29 cellular contexts compared by ENCODE assay signal in genomic region chr5:161165998-161166660, GRCh38.
"Had no signal": no experiment of that assay in that cellular context is flagged by ENCODE, and none has a peak within 500 bp of the region (broad histone marks: within the 10 kb centered on the region; RNA-seq: fewer than 3 reads in every experiment).

No MANE protein-coding gene starts in this region.

- H3K9me3 ChIP-seq: esophagus squamous epithelium, psoas muscle, thoracic aorta, vagina had no signal

- H3K4me1 ChIP-seq: esophagus squamous epithelium, heart right ventricle, left lung, parathyroid adenoma, psoas muscle, vagina had no signal

- H3K27ac ChIP-seq: epithelial cell of prostate, esophagus squamous epithelium, heart right ventricle, left lung, neural progenitor cell, parathyroid adenoma, psoas muscle, thoracic aorta, vagina had no signal

- ATAC-seq: activated CD8-positive, alpha-beta T cell treated with anti-CD3 and anti-CD28 coated beads for 36 hours; activated T-cell treated with anti-CD3 and anti-CD28 coated beads, Interleukin-2, amount 50 U/mL, for 4 hours; activated T-helper 17 cell treated with anti-CD3 and anti-CD28 coated beads, Interleukin-2, amount 50 U/mL, for 72 hours; heart right ventricle; left lung; natural killer cell; psoas muscle; stimulated activated naive CD8-positive, alpha-beta T cell treated with anti-CD3 and anti-CD28 coated beads, Interleukin-15, Interleukin-2, amounts not matched to agents 100 U/mL and 50 U/mL, for 24 hours had no signal

- H3K27me3 Mint-ChIP-seq: activated B cell treated with CpG ODN at 0.5 μM for 24 hours; activated CD8-positive, alpha-beta T cell treated with anti-CD3 and anti-CD28 coated beads for 36 hours; activated naive CD4-positive, alpha-beta T cell treated with anti-CD3 and anti-CD28 coated beads, Interleukin-2, amount 50 U/mL, for 24 hours; activated T-helper 17 cell treated with anti-CD3 and anti-CD28 coated beads, Interleukin-2, amount 50 U/mL, for 72 hours; central memory CD8-positive, alpha-beta T cell; type B pancreatic cell had no signal

- H3K27me3 ChIP-seq: esophagus squamous epithelium, heart right ventricle, left lung, neural progenitor cell, vagina had no signal

- DNase-seq: activated B cell treated with CpG ODN at 0.5 μM for 24 hours; activated CD4-positive, alpha-beta T cell treated with anti-CD3 and anti-CD28 coated beads, Interleukin-2, amount 50 U/mL, for 1 hour; activated CD8-positive, alpha-beta T cell treated with anti-CD3 and anti-CD28 coated beads for 36 hours; activated T-cell treated with anti-CD3 and anti-CD28 coated beads, Interleukin-2, amount 50 U/mL, for 4 hours; anterior cingulate cortex; dermis blood vessel endothelial cell; effector CD4-positive, alpha-beta T cell; esophagus squamous epithelium; foreskin melanocyte; heart right ventricle; mesendoderm; natural killer cell; occipital lobe; psoas muscle; stimulated activated CD4-positive, alpha-beta T cell treated with anti-CD3 and anti-CD28 coated beads, Interleukin-12 subunit alpha, Interleukin-12 subunit beta, amount 100 ng/mL, for 4 hours; stimulated activated CD4-positive, alpha-beta T cell treated with anti-CD3 and anti-CD28 coated beads, Interleukin-4, amount 100 ng/mL, for 1 hour; stimulated activated naive CD8-positive, alpha-beta T cell treated with anti-CD3 and anti-CD28 coated beads, Interleukin-15, Interleukin-2, amounts not matched to agents 100 U/mL and 50 U/mL, for 24 hours; T-helper 2 cell had no signal

- H3K4me3 ChIP-seq: esophagus squamous epithelium, heart right ventricle, left lung, lung, neural progenitor cell, psoas muscle, thoracic aorta, vagina had no signal

- H3K9me3 Mint-ChIP-seq: activated B cell treated with CpG ODN at 0.5 μM for 24 hours; activated CD8-positive, alpha-beta T cell treated with anti-CD3 and anti-CD28 coated beads for 36 hours; activated T-helper 17 cell treated with anti-CD3 and anti-CD28 coated beads, Interleukin-2, amount 50 U/mL, for 72 hours; type B pancreatic cell had no signal

- H3K27ac Mint-ChIP-seq: activated B cell treated with CpG ODN at 0.5 μM for 24 hours; activated CD8-positive, alpha-beta T cell treated with anti-CD3 and anti-CD28 coated beads for 36 hours; activated naive CD4-positive, alpha-beta T cell treated with anti-CD3 and anti-CD28 coated beads, Interleukin-2, amount 50 U/mL, for 24 hours; activated T-helper 17 cell treated with anti-CD3 and anti-CD28 coated beads, Interleukin-2, amount 50 U/mL, for 72 hours; natural killer cell; neural progenitor cell; type B pancreatic cell had no signal

- H3K36me3 Mint-ChIP-seq: activated naive CD4-positive, alpha-beta T cell treated with anti-CD3 and anti-CD28 coated beads, Interleukin-2, amount 50 U/mL, for 24 hours; natural killer cell; neural progenitor cell; type B pancreatic cell had no signal

- H3K4me3 Mint-ChIP-seq: activated B cell treated with CpG ODN at 0.5 μM for 24 hours; activated CD8-positive, alpha-beta T cell treated with anti-CD3 and anti-CD28 coated beads for 36 hours; activated naive CD4-positive, alpha-beta T cell treated with anti-CD3 and anti-CD28 coated beads, Interleukin-2, amount 50 U/mL, for 24 hours; activated T-cell treated with anti-CD3 and anti-CD28 coated beads, Interleukin-2, amount 50 U/mL, for 4 hours; activated T-helper 17 cell treated with anti-CD3 and anti-CD28 coated beads, Interleukin-2, amount 50 U/mL, for 72 hours; central memory CD8-positive, alpha-beta T cell; natural killer cell; neural progenitor cell; type B pancreatic cell had no signal

- H3K36me3 ChIP-seq: esophagus squamous epithelium, heart right ventricle, left lung, neural progenitor cell, thoracic aorta, vagina had no signal

- H3K4me1 Mint-ChIP-seq: activated B cell treated with CpG ODN at 0.5 μM for 24 hours; activated naive CD4-positive, alpha-beta T cell treated with anti-CD3 and anti-CD28 coated beads, Interleukin-2, amount 50 U/mL, for 24 hours; activated T-helper 17 cell treated with anti-CD3 and anti-CD28 coated beads, Interleukin-2, amount 50 U/mL, for 72 hours; central memory CD8-positive, alpha-beta T cell; natural killer cell had no signal
